ENCODE assay signal across 21 cellular contexts in genomic region chr17:27669850-27670249, GRCh38. TPM values are rescaled to one million over a fixed set of nuclear protein-coding genes. Genes with fewer than 3 reads are reported as not detected.
DNase-seq lines count a peak whose midpoint lies in the region; ATAC-seq and TF ChIP-seq lines count a peak whose summit lies in the region.
"Had no signal": no experiment of that assay in that cellular context is flagged by ENCODE, and none has a peak within 500 bp of the region (broad histone marks: within the 10 kb centered on the region; RNA-seq: fewer than 3 reads in every experiment).

No MANE protein-coding gene starts in this region.

- H3K9me3 ChIP-seq in left ventricle myocardium inferior (replicated peaks), result no peaks in the 10 kb centered on the region
- no peaks in the 10 kb centered on the region for H3K9me3 ChIP-seq in upper lobe of right lung
- H3K9me3 ChIP-seq: BLaER1, Caco-2, HAP-1 had no signal

- no peaks in the 10 kb centered on the region for H3K4me1 Mint-ChIP-seq in chondrocyte (ENCODE audit: low read depth)
- H3K4me1 Mint-ChIP-seq: B cell; CD4-positive, CD25-positive, alpha-beta regulatory T cell had no signal

- H3K4me1 ChIP-seq in left ventricle myocardium inferior (no peaks in the 10 kb centered on the region), upper lobe of right lung (no peaks in the 10 kb centered on the region)
- H3K4me1 ChIP-seq: BLaER1, Caco-2, HAP-1 had no signal

- no peaks in the 10 kb centered on the region for H3K36me3 Mint-ChIP-seq in chondrocyte (ENCODE audit: low read depth)
- H3K36me3 Mint-ChIP-seq: CD4-positive, CD25-positive, alpha-beta regulatory T cell; CD8-positive, alpha-beta T cell had no signal

- H3K9me3 Mint-ChIP-seq in chondrocyte (ENCODE audit: low read depth), result no peaks in the 10 kb centered on the region
- H3K9me3 Mint-ChIP-seq: CD4-positive, CD25-positive, alpha-beta regulatory T cell; CD8-positive, alpha-beta T cell; HFFc6 had no signal

- H3K27ac ChIP-seq in left ventricle myocardium inferior (replicated peaks) (no peak overlapping the region), upper lobe of right lung (no peak overlapping the region)
- H3K27ac ChIP-seq: 22Rv1, BLaER1, C4-2B, GM23248 had no signal

- peaks cover 11% of the 10 kb centered on the region for H3K27me3 Mint-ChIP-seq in chondrocyte (ENCODE audit: low read depth)
- H3K27me3 Mint-ChIP-seq: CD4-positive, CD25-positive, alpha-beta regulatory T cell had no signal

- no peaks in the 10 kb centered on the region for H3K36me3 ChIP-seq in left ventricle myocardium inferior
- no peaks in the 10 kb centered on the region for H3K36me3 ChIP-seq in upper lobe of right lung
- H3K36me3 ChIP-seq: BLaER1, HAP-1 had no signal

- TF ChIP-seq CTCF in left ventricle myocardium inferior (IDR thresholded peaks at IDR 0.05; ENCODE audit: borderline replicate concordance) (no peak), chondrocyte (IDR thresholded peaks at IDR 0.05) (no peak), upper lobe of right lung (IDR thresholded peaks at IDR 0.05) (no peak)

- DNase-seq in cardiac septum (ENCODE audit: low spot score) (peak; percentile 71), left ventricle myocardium inferior (no peak), chondrocyte (ENCODE audit: low spot score) (peak; percentile 59), left lobe of liver (ENCODE audit: low spot score) (peak; percentile 35), upper lobe of right lung (peak; percentile 48), hypothalamus (lab: John Stamatoyannopoulos, UW) (no peak)
- DNase-seq: CD4-positive, CD25-positive, alpha-beta regulatory T cell; CD8-positive, alpha-beta T cell; DMS153; DND-41; GDM1; GM23248; HFFc6 had no signal

- H3K4me3 Mint-ChIP-seq in chondrocyte (ENCODE audit: unreplicated experiment), result no peak overlapping the region
- H3K4me3 Mint-ChIP-seq: B cell; CD4-positive, CD25-positive, alpha-beta regulatory T cell; CD8-positive, alpha-beta T cell; HFFc6 had no signal

- no peak overlapping the region for H3K4me3 ChIP-seq in left ventricle myocardium inferior
- H3K4me3 ChIP-seq in upper lobe of right lung, result no peak overlapping the region
- H3K4me3 ChIP-seq: BLaER1, GM23248, HAP-1 had no signal

- ATAC-seq in left lobe of liver, result no peak
- no peak for ATAC-seq in upper lobe of right lung
- no peak for ATAC-seq in HG03025 (IDR thresholded peaks at IDR 0.05; ENCODE audit: low FRiP score, unreplicated experiment)
- ATAC-seq in GM18520 (IDR thresholded peaks at IDR 0.05; ENCODE audit: unreplicated experiment), result no peak
- ATAC-seq: CD8-positive, alpha-beta T cell had no signal

- intact Hi-C loops in cardiac septum (cut with DNase I), result no loop called here
- intact Hi-C loops in left ventricle myocardium inferior (cut with micrococcal nuclease), result no loop called here
- intact Hi-C loops in upper lobe of right lung (cut with DNase I), result loop anchor here (10.0 kb wide), 1 partner anchor 85 kb away; no protein-coding TSS in a partner anchor

- H3K27ac Mint-ChIP-seq in chondrocyte (ENCODE audit: unreplicated experiment), result no peak overlapping the region
- H3K27ac Mint-ChIP-seq: B cell; CD4-positive, CD25-positive, alpha-beta regulatory T cell; CD8-positive, alpha-beta T cell; HFFc6 had no signal

- peaks cover 21% of the 10 kb centered on the region for H3K27me3 ChIP-seq in left ventricle myocardium inferior (ENCODE audit: low read depth)
- no peaks in the 10 kb centered on the region for H3K27me3 ChIP-seq in upper lobe of right lung
- H3K27me3 ChIP-seq: BLaER1 had no signal

RNA-seq across cellular contexts. Expression of gene LGALS9, which starts 38.9 kb away (rescaled TPM):
- total RNA-seq in cardiac septum (20.1 TPM), left ventricle myocardium inferior (15.2 TPM), chondrocyte (2.1 to 4.3 TPM (median 2.9 TPM) in 3 replicates), left lobe of liver (12.0 TPM), upper lobe of right lung (185 TPM)

Comparison
In these comparisons a context has a peak if more than half of its experiments do, and no peak if none do; other contexts are left out.
1. DNase-seq: peak in cardiac septum (single experiment), chondrocyte (single experiment), left lobe of liver (single experiment) and upper lobe of right lung (single experiment); none in left ventricle myocardium inferior (single experiment) and hypothalamus (0 of 51).